Comparison of ENCODE assay signal across 9 cellular contexts in genomic region chr17:78535285-78536197, GRCh38. TPM values are rescaled to one million over a fixed set of nuclear protein-coding genes. Genes with fewer than 3 reads are reported as not detected.
DNase-seq lines count a peak whose midpoint lies in the region; ATAC-seq and TF ChIP-seq lines count a peak whose summit lies in the region.
"Had no signal": no experiment of that assay in that cellular context is flagged by ENCODE, and none has a peak within 500 bp of the region (broad histone marks: within the 10 kb centered on the region; RNA-seq: fewer than 3 reads in every experiment).

No MANE protein-coding gene starts in this region.

- TF ChIP-seq POLR2A in upper lobe of left lung (IDR thresholded peaks at IDR 0.05), result no peak
- TF ChIP-seq POLR2A in body of pancreas (IDR thresholded peaks at IDR 0.05), result no peak

- in situ Hi-C loops in GM13977 (cut with MboI; ENCODE audit: low pct_unique_long_range_greater_than_20kb, low sequenced_read_pairs, unreplicated experiment), result no loop called here

- TF ChIP-seq EP300 in upper lobe of left lung (IDR thresholded peaks at IDR 0.05), result no peak

- intact Hi-C loops in CD14-positive monocyte (cut with micrococcal nuclease), result loop anchor here in 1 of 2 donors (5.0 kb wide), 1 partner anchor 57 kb away; no protein-coding TSS in a partner anchor
- intact Hi-C loops in body of pancreas (cut with DNase I), result no loop called here

- no peaks in the 10 kb centered on the region for H3K36me3 ChIP-seq in upper lobe of left lung
- H3K36me3 ChIP-seq in body of pancreas (replicated peaks in 1 of 2; ENCODE audit: insufficient read depth in 1 of 2, low read depth in 2 of 2), result no peaks in the 10 kb centered on the region

- H3K4me1 ChIP-seq in upper lobe of left lung (peaks cover 14 to 21% (median 19%) of the 10 kb centered on the region in 4 donors), body of pancreas (peaks cover 13% of the 10 kb centered on the region)

- H3K27ac Mint-ChIP-seq in activated naive CD8-positive, alpha-beta T cell treated with anti-CD3 and anti-CD28 coated beads, Interleukin-2, amount 10 ng/mL, durations not matched to agents 7 days and 5 days, result peak overlapping the region; percentile 86
- H3K27ac Mint-ChIP-seq in activated naive CD8-positive, alpha-beta T cell treated with anti-CD3 and anti-CD28 coated beads for 36 hours, result no peak overlapping the region
- peak overlapping the region in 2 of 7 donors; percentile 16 to 22 for H3K27ac Mint-ChIP-seq in CD14-positive monocyte

- H3K36me3 Mint-ChIP-seq in activated naive CD8-positive, alpha-beta T cell treated with anti-CD3 and anti-CD28 coated beads, Interleukin-2, amount 10 ng/mL, durations not matched to agents 7 days and 5 days, result no peaks in the 10 kb centered on the region
- H3K36me3 Mint-ChIP-seq in activated naive CD8-positive, alpha-beta T cell treated with anti-CD3 and anti-CD28 coated beads for 36 hours, result no peaks in the 10 kb centered on the region
- H3K36me3 Mint-ChIP-seq in CD14-positive monocyte, result no peaks in the 10 kb centered on the region

- H3K27ac ChIP-seq in upper lobe of left lung (peak overlapping the region; percentile 13 to 68 (median 60)), body of pancreas (no peak overlapping the region)

- H3K4me1 Mint-ChIP-seq in activated naive CD8-positive, alpha-beta T cell treated with anti-CD3 and anti-CD28 coated beads, Interleukin-2, amount 10 ng/mL, durations not matched to agents 7 days and 5 days, result peaks cover 25% of the 10 kb centered on the region
- H3K4me1 Mint-ChIP-seq in activated naive CD8-positive, alpha-beta T cell treated with anti-CD3 and anti-CD28 coated beads for 36 hours, result peaks cover 17% of the 10 kb centered on the region
- peaks cover 28% of the 10 kb centered on the region for H3K4me1 Mint-ChIP-seq in CD14-positive monocyte

- no peak for DNase-seq in activated naive CD8-positive, alpha-beta T cell treated with anti-CD3 and anti-CD28 coated beads, Interleukin-2, amount 10 ng/mL, durations not matched to agents 7 days and 5 days
- no peak for DNase-seq in activated naive CD8-positive, alpha-beta T cell treated with anti-CD3 and anti-CD28 coated beads for 36 hours
- DNase-seq in NCI-H526 treated with DMSO at 0.1 percent for 48 hours (lab: John Stamatoyannopoulos, UW), result peak; percentile 91
- peak; percentile 54 to 58 for DNase-seq in dermis microvascular lymphatic vessel endothelial cell (ENCODE audit: low read depth in 2 of 2)
- DNase-seq in upper lobe of left lung, result no peak
- no peak for DNase-seq in GM13977 (ENCODE audit: low spot score)
- DNase-seq in CD14-positive monocyte (ENCODE audit: low spot score), result no peak
- no peak for DNase-seq in body of pancreas
- DNase-seq: NCI-H524 treated with DMSO at 0.1 percent for 48 hours had no signal

- H3K27me3 ChIP-seq in upper lobe of left lung (no peaks in the 10 kb centered on the region), body of pancreas (no peaks in the 10 kb centered on the region)

- H3K9me3 Mint-ChIP-seq in activated naive CD8-positive, alpha-beta T cell treated with anti-CD3 and anti-CD28 coated beads, Interleukin-2, amount 10 ng/mL, durations not matched to agents 7 days and 5 days, result no peaks in the 10 kb centered on the region
- H3K9me3 Mint-ChIP-seq in activated naive CD8-positive, alpha-beta T cell treated with anti-CD3 and anti-CD28 coated beads for 36 hours, result no peaks in the 10 kb centered on the region
- peaks cover 0 to 2% (median 0%) of the 10 kb centered on the region in 7 donors for H3K9me3 Mint-ChIP-seq in CD14-positive monocyte

- POLR2A ChIA-PET in activated naive CD8-positive, alpha-beta T cell treated with anti-CD3 and anti-CD28 coated beads, Interleukin-2, amount 10 ng/mL, durations not matched to agents 7 days and 5 days (lab: Charles Lee), result interaction anchor here (1.0 kb wide), 1 partner anchor 131 kb away, joined by 4 read pairs; no protein-coding TSS in a partner anchor

- peak; percentile 81 for ATAC-seq in activated naive CD8-positive, alpha-beta T cell treated with anti-CD3 and anti-CD28 coated beads, Interleukin-2, amount 10 ng/mL, durations not matched to agents 7 days and 5 days (ENCODE audit: low read depth)
- peak in 1 of 2 donors; percentile 21 for ATAC-seq in upper lobe of left lung (ENCODE audit: low FRiP score in 2 of 2)
- no peak for ATAC-seq in body of pancreas

- H3K9me3 ChIP-seq in upper lobe of left lung (no peaks in the 10 kb centered on the region), body of pancreas (no peaks in the 10 kb centered on the region)

- TF ChIP-seq CTCF in upper lobe of left lung (IDR thresholded peaks at IDR 0.05) (no peak), GM13977 (IDR thresholded peaks at IDR 0.05; ENCODE audit: extremely low read depth, insufficient read depth, missing control alignments) (no peak), CD14-positive monocyte (IDR thresholded peaks at IDR 0.05) (no peak), body of pancreas (IDR thresholded peaks at IDR 0.05) (no peak)

- H3K27me3 Mint-ChIP-seq in activated naive CD8-positive, alpha-beta T cell treated with anti-CD3 and anti-CD28 coated beads, Interleukin-2, amount 10 ng/mL, durations not matched to agents 7 days and 5 days, result peaks cover 5% of the 10 kb centered on the region
- no peaks in the 10 kb centered on the region for H3K27me3 Mint-ChIP-seq in activated naive CD8-positive, alpha-beta T cell treated with anti-CD3 and anti-CD28 coated beads for 36 hours
- H3K27me3 Mint-ChIP-seq in CD14-positive monocyte (ENCODE audit: low read depth in 3 of 3), result peaks cover 0 to 11% (median 5%) of the 10 kb centered on the region in 3 donors

- peak overlapping the region; percentile 57 for H3K4me3 Mint-ChIP-seq in activated naive CD8-positive, alpha-beta T cell treated with anti-CD3 and anti-CD28 coated beads, Interleukin-2, amount 10 ng/mL, durations not matched to agents 7 days and 5 days
- H3K4me3 Mint-ChIP-seq in activated naive CD8-positive, alpha-beta T cell treated with anti-CD3 and anti-CD28 coated beads for 36 hours, result no peak overlapping the region
- no peak overlapping the region for H3K4me3 Mint-ChIP-seq in CD14-positive monocyte

- H3K4me3 ChIP-seq in upper lobe of left lung (no peak overlapping the region), body of pancreas (no peak overlapping the region)

- WGBS in upper lobe of left lung, 2 donors, result 38 to 40% methylated on average over 19 of the region's 19 CpGs
- WGBS in body of pancreas, 2 donors, result 55 to 63% methylated on average over 19 of the region's 19 CpGs

RNA-seq across cellular contexts. Expression of gene DNAH17, which starts 41.7 kb away (rescaled TPM):
- under 1 TPM; 0.03 to 0.44 TPM for total RNA-seq in activated naive CD8-positive, alpha-beta T cell treated with anti-CD3 and anti-CD28 coated beads, Interleukin-2, amount 10 ng/mL, durations not matched to agents 7 days and 5 days
- under 1 TPM; 0.26 to 0.33 TPM for total RNA-seq in activated naive CD8-positive, alpha-beta T cell treated with anti-CD3 and anti-CD28 coated beads for 36 hours
- total RNA-seq in dermis microvascular lymphatic vessel endothelial cell (under 0.01 TPM in 2 replicates), upper lobe of left lung (10 to 100 TPM in 1 of 6 donors, 1 to 10 TPM in 5; 2.0 to 21.0 (median 3.7) TPM), body of pancreas (not detected)
- under 1 TPM; 0.11 to 0.51 TPM for polyA plus RNA-seq in CD14-positive monocyte

Comparison
In these comparisons a context has a peak if more than half of its experiments do, and no peak if none do; other contexts are left out.
1. DNase-seq: peak in NCI-H526 treated with DMSO at 0.1 percent for 48 hours (single experiment) and dermis microvascular lymphatic vessel endothelial cell (2 of 2); none in activated naive CD8-positive, alpha-beta T cell treated with anti-CD3 and anti-CD28 coated beads, Interleukin-2, amount 10 ng/mL, durations not matched to agents 7 days and 5 days (single experiment), activated naive CD8-positive, alpha-beta T cell treated with anti-CD3 and anti-CD28 coated beads for 36 hours (single experiment), upper lobe of left lung (0 of 2), GM13977 (single experiment), CD14-positive monocyte (single experiment) and body of pancreas (0 of 4).
2. H3K27ac ChIP-seq: peak in upper lobe of left lung (4 of 4); none in body of pancreas (0 of 4).